1 cellular context compared by ENCODE assay signal in the genomic region with DNA sequence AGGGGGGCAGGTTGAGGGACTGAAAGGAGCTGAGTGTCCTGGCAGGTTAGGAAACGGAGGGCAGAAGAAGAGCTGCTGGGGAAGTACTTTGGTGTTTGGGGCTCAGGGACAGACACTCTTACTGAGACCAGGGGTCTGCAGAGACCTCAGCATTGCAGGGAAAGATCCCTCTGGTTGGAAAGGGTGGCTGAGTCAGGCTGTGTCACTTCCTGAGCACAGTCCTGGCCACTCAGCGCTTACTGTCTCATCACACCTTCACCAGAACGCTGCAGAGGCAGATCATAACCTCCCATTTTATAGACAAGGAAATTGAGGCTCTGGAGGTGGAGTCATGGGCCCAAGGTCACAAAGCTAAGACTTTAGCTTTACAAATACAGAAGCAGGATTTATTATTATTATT.
TF ChIP-seq lines count a peak whose summit lies in the region.

No MANE protein-coding gene starts in this region.

TF ChIP-seq in HCT116, 20 proteins besides CTCF, POLR2A, EP300 and RAD21:
- TF ChIP-seq FOSL1 (IDR thresholded peaks at IDR 0.05; ENCODE audit: low read depth) (peak; percentile 77), TCF7L2 (IDR thresholded peaks at IDR 0.05; ENCODE audit: borderline replicate concordance, extremely low read depth, insufficient read depth, insufficient read length) (no peak)
